In the genomic region with DNA sequence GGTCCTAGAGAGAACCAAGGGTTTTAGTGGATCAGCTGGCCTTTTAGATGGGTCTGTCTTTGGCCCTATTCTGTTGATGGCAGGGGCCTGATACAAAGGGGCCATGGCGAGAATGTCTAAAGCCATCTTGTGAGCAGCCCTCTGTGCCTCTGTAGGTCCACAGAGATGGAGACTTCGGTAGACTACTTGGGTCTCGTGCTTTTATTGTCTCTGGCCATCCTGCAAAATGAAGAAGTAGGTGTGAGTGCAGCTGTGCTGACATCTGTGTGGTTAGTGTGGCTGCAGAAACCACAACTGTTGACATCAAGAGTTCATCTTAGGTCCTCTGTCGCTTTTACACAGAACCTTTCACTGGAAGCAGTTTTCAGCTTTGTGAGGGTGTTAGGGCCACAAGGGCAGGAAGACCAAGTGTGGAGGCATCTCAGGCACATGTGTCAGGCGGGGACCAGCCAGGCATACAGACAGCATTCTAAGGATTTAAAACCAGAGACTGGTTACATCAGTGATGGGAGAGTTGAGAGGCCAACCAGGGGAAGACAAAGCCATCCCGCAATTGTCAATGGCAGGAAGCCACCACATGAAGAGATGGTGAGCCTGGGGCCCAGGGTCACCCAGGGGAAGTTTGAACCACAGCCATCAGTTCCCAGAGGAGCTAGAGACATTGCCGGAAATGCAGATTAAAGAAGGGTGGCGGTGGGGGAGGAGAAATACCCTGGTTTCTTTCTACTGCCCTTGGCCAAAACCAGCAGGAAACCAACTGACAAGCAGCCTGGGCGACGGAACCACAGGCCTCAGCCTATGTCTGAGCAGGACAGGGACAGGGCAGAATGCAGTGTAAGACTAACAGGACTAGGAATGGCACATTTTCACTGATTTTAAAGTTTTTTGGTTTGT, we compare ENCODE assay signal across 10 cellular contexts. TPM values are rescaled to one million over a fixed set of nuclear protein-coding genes. Genes with fewer than 3 reads are reported as not detected.
DNase-seq lines count a peak whose midpoint lies in the region; ATAC-seq and TF ChIP-seq lines count a peak whose summit lies in the region.
"Had no signal": no experiment of that assay in that cellular context is flagged by ENCODE, and none has a peak within 500 bp of the region (broad histone marks: within the 10 kb centered on the region; RNA-seq: fewer than 3 reads in every experiment).

No MANE protein-coding gene starts in this region.

- TF ChIP-seq CTCF in HFF-Myc (IDR thresholded peaks at IDR 0.05; ENCODE audit: low read depth, low read length, missing control alignments) (no peak), suprapubic skin (IDR thresholded peaks at IDR 0.05) (no peak)

- H3K9me3 ChIP-seq in suprapubic skin: no peaks in the 10 kb centered on the region

- peak overlapping the region; percentile 3 for H3K27ac ChIP-seq in suprapubic skin

- H3K36me3 ChIP-seq in suprapubic skin: no peaks in the 10 kb centered on the region

- no peak for TF ChIP-seq POLR2A in suprapubic skin (IDR thresholded peaks at IDR 0.05)

- intact Hi-C loops in left colon (cut with DNase I, micrococcal nuclease): no loop called here

- peak; percentile 72 for DNase-seq in HFF-Myc (ENCODE audit: extremely low read depth, low read depth)
- DNase-seq in MV-4-11 (lab: John Stamatoyannopoulos, UW): peak; percentile 100
- peak; percentile 54 for DNase-seq in activated T-cell treated with anti-CD3 and anti-CD28 coated beads, Interleukin-2, amount 50 U/mL, for 1 hour
- peak; percentile 54 to 60 for DNase-seq in left colon
- DNase-seq in suprapubic skin (ENCODE audit: low spot score in 2 of 2): no peak
- DNase-seq in HT-29 (ENCODE audit: low spot score): no peak
- DNase-seq in NCI-H345 treated with DMSO at 0.1 percent for 48 hours (lab: John Stamatoyannopoulos, UW; ENCODE audit: unreplicated experiment): no peak

- H3K4me1 ChIP-seq in suprapubic skin: no peaks in the 10 kb centered on the region

- H3K4me3 ChIP-seq in HFF-Myc (replicated peaks; ENCODE audit: low read depth, low read length) (no peak overlapping the region), suprapubic skin (no peak overlapping the region)

- 70% methylated on average over 10 of the region's 10 CpGs for WGBS in suprapubic skin

- peak; percentile 80 for ATAC-seq in GM18502 (IDR thresholded peaks at IDR 0.05; ENCODE audit: poor library complexity, unreplicated experiment)
- ATAC-seq in left colon: peak; percentile 49
- ATAC-seq: Panc1 had no signal

- no peak for TF ChIP-seq EP300 in suprapubic skin (IDR thresholded peaks at IDR 0.05)

- no peaks in the 10 kb centered on the region for H3K27me3 ChIP-seq in suprapubic skin

RNA-seq across cellular contexts. Expression of a gene that starts 13.0 kb away (rescaled TPM):
- 10 to 100 TPM; 84.7 to 96.4 TPM for total RNA-seq in left colon
- total RNA-seq in suprapubic skin: 10 to 100 TPM; 15.5 to 74.1 (median 35.6) TPM
- total RNA-seq in HT-29 (2014; rRNA removed; shearing (Covaris generic)): 23.8 and 36.3 TPM in 2 replicates

RNA-seq across cellular contexts. Expression of a gene that starts 22.8 kb away (rescaled TPM):
- 10 to 100 TPM; 17.4 to 18.0 TPM for total RNA-seq in left colon
- 10 to 100 TPM; 14.7 to 21.7 (median 16.9) TPM for total RNA-seq in suprapubic skin
- total RNA-seq in HT-29 (2014; rRNA removed; shearing (Covaris generic)): 52.1 and 53.0 TPM in 2 replicates

RNA-seq across cellular contexts. Expression of a gene that starts 23.0 kb away (rescaled TPM):
- total RNA-seq in left colon: 10 to 100 TPM; 42.0 to 56.9 TPM
- total RNA-seq in suprapubic skin: 10 to 100 TPM; 53.9 to 71.8 (median 63.9) TPM
- 100 and 105 TPM in 2 replicates for total RNA-seq in HT-29 (2014; rRNA removed; shearing (Covaris generic))

RNA-seq across cellular contexts. Expression of a gene that starts 58.8 kb away (rescaled TPM):
- total RNA-seq in left colon (under 1 TPM in 1 of 2 donors, not detected in 1; 0.43 TPM), suprapubic skin (1 to 10 TPM; 1.0 to 2.6 (median 2.0) TPM)
- 0.61 and 0.78 TPM in 2 replicates for total RNA-seq in HT-29 (2014; rRNA removed; shearing (Covaris generic))
- total RNA-seq: kidney epithelial cell had no signal

Comparison
In these comparisons a context has a peak if more than half of its experiments do, and no peak if none do; other contexts are left out.
1. DNase-seq: peak in HFF-Myc (single experiment), MV-4-11 (single experiment), activated T-cell treated with anti-CD3 and anti-CD28 coated beads, Interleukin-2, amount 50 U/mL, for 1 hour (single experiment) and left colon (2 of 2); none in suprapubic skin (0 of 2), HT-29 (single experiment) and NCI-H345 treated with DMSO at 0.1 percent for 48 hours (single experiment).